In the genomic region with DNA sequence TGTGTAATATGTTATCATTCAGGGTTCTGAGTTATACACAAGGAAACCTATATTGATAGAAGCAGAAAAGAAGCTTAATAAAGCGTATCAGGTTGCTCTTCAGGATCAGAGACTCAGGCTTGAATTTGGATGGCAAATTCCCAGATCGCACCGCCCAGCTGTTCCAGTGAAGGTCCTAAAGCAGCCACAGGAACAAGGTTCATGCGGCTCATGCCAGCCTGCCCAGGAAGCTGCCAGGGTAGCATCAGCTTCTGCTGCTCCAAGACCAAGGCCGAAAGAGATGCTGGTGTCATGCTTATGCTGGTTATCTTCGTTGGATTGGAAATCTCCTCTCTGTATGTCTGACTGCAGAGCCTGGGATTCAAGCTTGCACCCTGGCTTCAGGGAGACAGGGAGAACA, we compare ENCODE assay signal across 21 cellular contexts.
DNase-seq lines count a peak whose midpoint lies in the region; ATAC-seq, FAIRE-seq and TF ChIP-seq lines count a peak whose summit lies in the region.
"Had no signal": no experiment of that assay in that cellular context is flagged by ENCODE, and none has a peak within 500 bp of the region (broad histone marks: within the 10 kb centered on the region; RNA-seq: fewer than 3 reads in every experiment).

No MANE protein-coding gene starts in this region.

- H3K9me3 Mint-ChIP-seq in CD8-positive, alpha-beta T cell = no peaks in the 10 kb centered on the region

- ATAC-seq in right lobe of liver (peak; percentile 73 to 91 (median 86)), HepG2 (no peak), left lobe of liver (peak; percentile 93), GM19035 (IDR thresholded peaks at IDR 0.05; ENCODE audit: unreplicated experiment) (no peak)
- no peak for ATAC-seq in CD8-positive, alpha-beta T cell

- TF ChIP-seq CTCF in right lobe of liver (IDR thresholded peaks at IDR 0.05) (no peak), HepG2 (CRISPR knock-in tag; IDR thresholded peaks at IDR 0.05) (no peak), lower leg skin (IDR thresholded peaks at IDR 0.05) (no peak)
- TF ChIP-seq CTCF in CD8-positive, alpha-beta T cell (IDR thresholded peaks at IDR 0.05) = no peak

- POLR2A ChIA-PET in HepG2 (lab: Yijun Ruan, JAX) = no interaction called here
- POLR2A ChIA-PET in CD8-positive, alpha-beta T cell (lab: Charles Lee) = interaction anchor here (1.3 kb wide), 1 partner anchor 54 kb away, joined by 3 read pairs; no protein-coding TSS in a partner anchor

- no peak for TF ChIP-seq RAD21 in HepG2 (CRISPR knock-in tag; IDR thresholded peaks at IDR 0.05)

- H2AFZ ChIP-seq in HepG2 (ENCODE audit: low read length) (no peak overlapping the region), neuronal stem cell (ENCODE audit: low read length) (no peak overlapping the region)
- H2AFZ ChIP-seq: GM23248 had no signal

- TF ChIP-seq POLR2A in right lobe of liver (IDR thresholded peaks at IDR 0.05) (no peak), HepG2 (IDR thresholded peaks at IDR 0.05; ENCODE audit: insufficient read depth in 1 of 2, low read depth in 2 of 2, low read length in 2 of 2) (no peak), lower leg skin (IDR thresholded peaks at IDR 0.05) (no peak)

- BruUV-seq in HepG2 (replicated peaks; lab: Mats Ljungman, UMichigan) = no TSS peak

- no peak overlapping the region for H3K14ac ChIP-seq in neuronal stem cell (ENCODE audit: low read length)

- peaks cover 0 to 14% (median 4%) of the 10 kb centered on the region in 4 donors for H3K4me1 ChIP-seq in right lobe of liver
- peaks cover 10% of the 10 kb centered on the region for H3K4me1 ChIP-seq in HepG2 (ENCODE audit: insufficient read depth, low read length)
- peaks cover 43% of the 10 kb centered on the region for H3K4me1 ChIP-seq in CD8-positive, alpha-beta T cell (ENCODE audit: insufficient read depth, low read length)
- peaks cover 2 to 7% of the 10 kb centered on the region in 2 donors for H3K4me1 ChIP-seq in neuronal stem cell (ENCODE audit: control insufficient read depth in 2 of 2, insufficient read depth in 1 of 2, low read depth in 1 of 2, low read length in 2 of 2)

- no peaks in the 10 kb centered on the region for H3K27me3 Mint-ChIP-seq in CD8-positive, alpha-beta T cell (ENCODE audit: low read depth)

- H3K9me3 ChIP-seq in right lobe of liver (no peaks in the 10 kb centered on the region), HepG2 (ENCODE audit: low read length) (no peaks in the 10 kb centered on the region), neuronal stem cell (replicated peaks in 1 of 2; ENCODE audit: control insufficient read depth in 2 of 2, insufficient read depth in 1 of 2, low read depth in 1 of 2, low read length in 2 of 2) (no peaks in the 10 kb centered on the region)
- H3K9me3 ChIP-seq in CD8-positive, alpha-beta T cell (ENCODE audit: low read length) = no peaks in the 10 kb centered on the region

- H3K18ac ChIP-seq in neuronal stem cell (ENCODE audit: low read length) = no peak overlapping the region

- no peak overlapping the region for H2BK12ac ChIP-seq in neuronal stem cell (ENCODE audit: low read length)

- no peak overlapping the region for H2AK5ac ChIP-seq in neuronal stem cell (ENCODE audit: low read depth, low read length)

- no peak overlapping the region for H2BK15ac ChIP-seq in neuronal stem cell (ENCODE audit: low read length)

- H2BK5ac ChIP-seq in neuronal stem cell (ENCODE audit: low read length) = no peak overlapping the region

- CTCF ChIA-PET in HepG2 (lab: Yijun Ruan, JAX; ENCODE audit: low intra/inter-chr PET ratio, low total read pairs) = no interaction called here
- CTCF ChIA-PET in CD8-positive, alpha-beta T cell (lab: Charles Lee) = interaction anchor here (1.1 to 2.1 kb wide), 5 partner anchors 10 to 185 kb away, joined by 3 to 6 read pairs (median 4); no protein-coding TSS in a partner anchor

- H3K4me2 ChIP-seq in HepG2 (ENCODE audit: low read depth, low read length) = no peak overlapping the region
- H3K4me2 ChIP-seq in neuronal stem cell (ENCODE audit: insufficient read depth, low read length, poor library complexity, severe bottlenecking) = no peak overlapping the region

- in situ Hi-C loops in HepG2 (cut with HindIII; ENCODE audit: extremely low pct_ligation_motif_present, low pct_unique_long_range_greater_than_20kb) = no loop called here

- H3K4ac ChIP-seq in neuronal stem cell (ENCODE audit: low read length) = no peak overlapping the region

- H4K20me1 ChIP-seq in HepG2 (ENCODE audit: insufficient read depth, low read length) = no peaks in the 10 kb centered on the region

- no peak overlapping the region for H2BK120ac ChIP-seq in neuronal stem cell (ENCODE audit: low read depth, low read length)

- H3K36me3 Mint-ChIP-seq in CD8-positive, alpha-beta T cell = peaks cover 43% of the 10 kb centered on the region

- H3K27me3 ChIP-seq in right lobe of liver (no peaks in the 10 kb centered on the region), HepG2 (ENCODE audit: control insufficient read depth in 1 of 2, insufficient read depth in 2 of 2, low read length in 2 of 2) (no peaks in the 10 kb centered on the region), neuronal stem cell (ENCODE audit: control insufficient read depth in 3 of 3, insufficient read depth in 3 of 3, low read depth in 1 of 3, low read length in 3 of 3) (no peaks in the 10 kb centered on the region)
- H3K27me3 ChIP-seq in CD8-positive, alpha-beta T cell (ENCODE audit: insufficient read depth, low read length) = no peaks in the 10 kb centered on the region

- H3K23ac ChIP-seq in neuronal stem cell (ENCODE audit: low read depth, low read length, poor library complexity) = no peak overlapping the region

- FAIRE-seq in HepG2 (lab: Jason Lieb, UNC) = no peak
- FAIRE-seq: GM12891, GM18507, GM19239, H1 had no signal

- 28% methylated on average over 2 of the region's 6 CpGs for WGBS in right lobe of liver (ENCODE audit: insufficient coverage, low coverage, low lambda C conversion rate, missing lambda C conversion rate)
- WGBS in HepG2 (ENCODE audit: low lambda C conversion rate) = 70% methylated on average over 3 of the region's 6 CpGs
- WGBS in neuronal stem cell (ENCODE audit: extremely low coverage in 2 of 2, insufficient read length in 2 of 2, insufficient replicate concordance in 1 of 2), 2 donors = no CpG with 5 or more reads among the region's 6 CpGs
- 70 to 87% methylated on average over 6 of the region's 6 CpGs for WGBS in lower leg skin, 2 donors

- H3K79me2 ChIP-seq in HepG2 (ENCODE audit: insufficient read depth, low read length) = no peaks in the 10 kb centered on the region

- H3K4me3 ChIP-seq in right lobe of liver (no peak overlapping the region), HepG2 (replicated peaks in 1 of 3; ENCODE audit: insufficient read depth in 1 of 3, low read depth in 2 of 3, low read length in 3 of 3) (no peak overlapping the region), neuronal stem cell (ENCODE audit: low read length in 2 of 2) (no peak overlapping the region), lower leg skin (ENCODE audit: low read depth, poor library complexity, severe bottlenecking) (no peak overlapping the region)
- no peak overlapping the region for H3K4me3 ChIP-seq in CD8-positive, alpha-beta T cell (ENCODE audit: low read depth, low read length)
- H3K4me3 ChIP-seq: GM23248 had no signal

- H3K27ac ChIP-seq in right lobe of liver (no peak overlapping the region), HepG2 (ENCODE audit: extremely low read length, insufficient read depth, low read length) (no peak overlapping the region), neuronal stem cell (replicated peaks; ENCODE audit: low read length) (no peak overlapping the region)
- H3K27ac ChIP-seq in CD8-positive, alpha-beta T cell (ENCODE audit: low read depth, low read length) = no peak overlapping the region
- H3K27ac ChIP-seq: GM23248 had no signal

- H3K4me1 Mint-ChIP-seq in CD8-positive, alpha-beta T cell (ENCODE audit: low read depth) = peaks cover 56% of the 10 kb centered on the region

- no peaks in the 10 kb centered on the region for H3K79me1 ChIP-seq in neuronal stem cell (ENCODE audit: low read depth, low read length)

- peak overlapping the region; percentile 34 for H3K27ac Mint-ChIP-seq in CD8-positive, alpha-beta T cell

- no peak overlapping the region for H3K4me3 Mint-ChIP-seq in CD8-positive, alpha-beta T cell

- H3K36me3 ChIP-seq in right lobe of liver = peaks cover 0 to 8% (median 0%) of the 10 kb centered on the region in 4 donors
- H3K36me3 ChIP-seq in HepG2 (replicated peaks in 1 of 2; ENCODE audit: control insufficient read depth in 1 of 2, insufficient read depth in 2 of 2, low read length in 2 of 2) = peaks cover 1 to 17% of the 10 kb centered on the region in 2 experiments; a peak in 3 of 5 replicates
- H3K36me3 ChIP-seq in CD8-positive, alpha-beta T cell (ENCODE audit: insufficient read depth, low read length) = peaks cover 9% of the 10 kb centered on the region
- H3K36me3 ChIP-seq in neuronal stem cell (replicated peaks in 1 of 2; ENCODE audit: control insufficient read depth in 2 of 2, insufficient read depth in 2 of 2, low read length in 2 of 2) = peaks cover 13 to 15% of the 10 kb centered on the region in 2 donors

- H4K8ac ChIP-seq in neuronal stem cell (ENCODE audit: low read depth, low read length) = no peak overlapping the region

- TF ChIP-seq EP300 in HepG2 (IDR thresholded peaks at IDR 0.05; ENCODE audit: low read depth in 2 of 2, low read length in 2 of 2) = no peak
- no peak for TF ChIP-seq EP300 in HepG2 (CRISPR knock-in tag; IDR thresholded peaks at IDR 0.05; ENCODE audit: borderline replicate concordance)

- H4K91ac ChIP-seq in neuronal stem cell (ENCODE audit: low read depth, low read length, poor library complexity) = no peak overlapping the region

- H3K9ac ChIP-seq in HepG2 (ENCODE audit: insufficient read depth, low read depth, low read length) = no peak overlapping the region
- H3K9ac ChIP-seq in neuronal stem cell (ENCODE audit: low read depth, low read length, poor library complexity) = peak overlapping the region; percentile 47
- H3K9ac ChIP-seq: GM23248 had no signal

- peak in 2 of 3 donors; percentile 75 to 80 for DNase-seq in right lobe of liver
- no peak for DNase-seq in HepG2 (ENCODE audit: low spot score)
- no peak for DNase-seq in CD8-positive, alpha-beta T cell
- DNase-seq in left lobe of liver (ENCODE audit: low spot score) = peak; percentile 62
- DNase-seq in neuronal stem cell (ENCODE audit: low spot score) = no peak
- DNase-seq in lower leg skin (ENCODE audit: low spot score in 2 of 2) = no peak
- DNase-seq in NCI-H82 treated with DMSO at 0.1 percent for 48 hours (lab: John Stamatoyannopoulos, UW; ENCODE audit: unreplicated experiment) = no peak
- DNase-seq: C1 segment of cervical spinal cord, Calu3, COR-L47, DMS53, DMS79 treated with DMSO at 0.1 percent for 48 hours, GF-D8, GM23248, H7, HCEC 1CT had no signal

- intact Hi-C loops in right lobe of liver (cut with DNase I) (no loop called here), HepG2 (cut with micrococcal nuclease; ENCODE audit: unreplicated experiment) (no loop called here), lower leg skin (cut with DNase I; ENCODE audit: low total_unique reads) (no loop called here)
- intact Hi-C loops in CD8-positive, alpha-beta T cell (cut with DNase I, micrococcal nuclease) = no loop called here

TF ChIP-seq in HepG2, 621 proteins besides CTCF, POLR2A, EP300 and RAD21 (continues in another document):
- TF ChIP-seq, protein P1, sequence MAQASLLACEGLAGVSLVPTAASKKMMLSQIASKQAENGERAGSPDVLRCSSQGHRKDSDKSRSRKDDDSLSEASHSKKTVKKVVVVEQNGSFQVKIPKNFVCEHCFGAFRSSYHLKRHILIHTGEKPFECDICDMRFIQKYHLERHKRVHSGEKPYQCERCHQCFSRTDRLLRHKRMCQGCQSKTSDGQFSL (CRISPR knock-in tag; IDR thresholded peaks at IDR 0.05) = no peak

Comparison
In these comparisons a context has a peak if more than half of its experiments do, and no peak if none do; other contexts are left out.
1. ATAC-seq: peak in right lobe of liver (4 of 4) and left lobe of liver (single experiment); none in HepG2 (single experiment), CD8-positive, alpha-beta T cell (single experiment) and GM19035 (single experiment).
2. DNase-seq: peak in right lobe of liver (2 of 3) and left lobe of liver (single experiment); none in HepG2 (single experiment), CD8-positive, alpha-beta T cell (0 of 7), neuronal stem cell (single experiment), lower leg skin (0 of 2) and NCI-H82 treated with DMSO at 0.1 percent for 48 hours (single experiment).